11 cellular contexts compared by ENCODE assay signal in the genomic region with DNA sequence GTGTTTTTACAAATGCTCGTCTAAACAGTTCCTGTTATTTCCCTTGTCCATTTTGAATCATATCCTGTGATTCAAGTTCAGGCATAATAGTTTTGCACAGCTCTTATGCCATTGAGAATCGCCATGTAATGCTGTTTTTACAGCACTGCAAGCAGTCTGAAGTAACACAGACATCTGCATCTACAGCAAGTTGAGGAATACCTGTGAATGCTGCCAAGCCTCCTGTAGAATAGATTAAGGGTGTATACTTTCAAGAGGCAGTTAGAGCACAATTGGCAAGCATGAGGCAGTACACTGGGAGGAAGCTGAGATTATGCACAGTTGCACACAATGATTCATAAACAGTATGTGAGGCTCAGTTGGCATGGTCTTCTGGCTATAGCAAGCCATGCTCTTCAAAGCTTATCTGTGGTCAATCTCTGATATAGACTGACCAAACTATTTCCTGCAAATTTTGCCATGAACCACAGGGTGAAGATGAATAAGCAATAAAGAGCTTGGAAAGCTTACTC.
DNase-seq lines count a peak whose midpoint lies in the region; ATAC-seq and TF ChIP-seq lines count a peak whose summit lies in the region.
"Had no signal": no experiment of that assay in that cellular context is flagged by ENCODE, and none has a peak within 500 bp of the region (broad histone marks: within the 10 kb centered on the region; RNA-seq: fewer than 3 reads in every experiment).

No MANE protein-coding gene starts in this region.

- no peaks in the 10 kb centered on the region for H3K27me3 Mint-ChIP-seq in Calu3 (ENCODE audit: unreplicated experiment)
- H3K27me3 Mint-ChIP-seq in naive thymus-derived CD4-positive, alpha-beta T cell, result peaks cover 18 to 45% (median 23%) of the 10 kb centered on the region in 5 donors

- intact Hi-C loops in Calu3 (cut with micrococcal nuclease; ENCODE audit: unreplicated experiment), result loop anchor here (2.0 kb wide), 2 partner anchors 17 to 25 kb away; no protein-coding TSS in a partner anchor
- intact Hi-C loops in naive thymus-derived CD4-positive, alpha-beta T cell (cut with micrococcal nuclease), result no loop called here

- peak overlapping the region; percentile 98 for H3K27ac Mint-ChIP-seq in Calu3 (ENCODE audit: unreplicated experiment)
- H3K27ac Mint-ChIP-seq in naive thymus-derived CD4-positive, alpha-beta T cell, result no peak overlapping the region

- H3K36me3 Mint-ChIP-seq in Calu3 (ENCODE audit: insufficient read depth, unreplicated experiment), result peaks cover 16% of the 10 kb centered on the region
- H3K36me3 Mint-ChIP-seq in naive thymus-derived CD4-positive, alpha-beta T cell, result no peaks in the 10 kb centered on the region

- peak overlapping the region; percentile 36 for H3K4me3 Mint-ChIP-seq in Calu3 (ENCODE audit: low read depth, unreplicated experiment)
- no peak overlapping the region for H3K4me3 Mint-ChIP-seq in naive thymus-derived CD4-positive, alpha-beta T cell

- CTCF ChIA-PET in Calu3 (lab: Charles Lee), result interaction anchor here (0.6 to 1.7 kb wide), 10 partner anchors 10 to 1235 kb away, joined by 3 to 8 read pairs (median 4); no protein-coding TSS in a partner anchor
- CTCF ChIA-PET in naive thymus-derived CD4-positive, alpha-beta T cell (lab: Charles Lee), result no interaction called here

- TF ChIP-seq CTCF in Calu3 (IDR thresholded peaks at IDR 0.05; ENCODE audit: unreplicated experiment), result no peak
- TF ChIP-seq CTCF in epithelial cell of esophagus (IDR thresholded peaks at IDR 0.05; ENCODE audit: insufficient read depth, low read depth, low read length, missing control alignments), result no peak

- no peaks in the 10 kb centered on the region for H3K36me3 ChIP-seq in naive thymus-derived CD4-positive, alpha-beta T cell (ENCODE audit: control insufficient read depth in 2 of 3, insufficient read depth in 3 of 3, low read length in 3 of 3)
- H3K36me3 ChIP-seq: spleen had no signal

- BruUV-seq in Calu3 (replicated peaks; lab: Mats Ljungman, UMichigan), result no TSS peak

- H3K4me3 ChIP-seq in epithelial cell of esophagus (ENCODE audit: low read length), result no peak overlapping the region
- H3K4me3 ChIP-seq in naive thymus-derived CD4-positive, alpha-beta T cell (ENCODE audit: low read length), result no peak overlapping the region
- H3K4me3 ChIP-seq: spleen had no signal

- peaks cover 55% of the 10 kb centered on the region for H3K4me1 Mint-ChIP-seq in Calu3 (ENCODE audit: low read depth, unreplicated experiment)
- H3K4me1 Mint-ChIP-seq in naive thymus-derived CD4-positive, alpha-beta T cell, result peaks cover 0 to 4% (median 0%) of the 10 kb centered on the region in 7 donors

- no peaks in the 10 kb centered on the region for H3K9me3 ChIP-seq in naive thymus-derived CD4-positive, alpha-beta T cell (ENCODE audit: control insufficient read depth in 2 of 3, low read length in 3 of 3)
- H3K9me3 ChIP-seq: spleen had no signal

- no peaks in the 10 kb centered on the region for H3K4me1 ChIP-seq in naive thymus-derived CD4-positive, alpha-beta T cell (ENCODE audit: control insufficient read depth in 2 of 2, insufficient read depth in 2 of 2, low read length in 2 of 2)

- POLR2A ChIA-PET in naive thymus-derived CD4-positive, alpha-beta T cell (lab: Charles Lee), result no interaction called here

- H3K9me3 Mint-ChIP-seq in Calu3 (ENCODE audit: low read depth, unreplicated experiment), result peaks cover 5% of the 10 kb centered on the region
- no peaks in the 10 kb centered on the region for H3K9me3 Mint-ChIP-seq in naive thymus-derived CD4-positive, alpha-beta T cell

- no peaks in the 10 kb centered on the region for H3K27me3 ChIP-seq in naive thymus-derived CD4-positive, alpha-beta T cell (ENCODE audit: control insufficient read depth in 2 of 2, insufficient read depth in 2 of 2, low read length in 2 of 2)

- ATAC-seq in naive thymus-derived CD4-positive, alpha-beta T cell, result peak; percentile 38
- ATAC-seq in GM18907 (IDR thresholded peaks at IDR 0.05; ENCODE audit: unreplicated experiment) (no peak), HG02840 (IDR thresholded peaks at IDR 0.05; ENCODE audit: low FRiP score, unreplicated experiment) (no peak)

- no peak overlapping the region for H3K27ac ChIP-seq in naive thymus-derived CD4-positive, alpha-beta T cell (ENCODE audit: low read depth, low read length)

- peak; percentile 61 for DNase-seq in Calu3
- peak; percentile 49 for DNase-seq in NCI-H2196 (lab: John Stamatoyannopoulos, UW; ENCODE audit: unreplicated experiment)
- peak; percentile 92 for DNase-seq in epithelial cell of esophagus (ENCODE audit: low read depth)
- no peak for DNase-seq in naive thymus-derived CD4-positive, alpha-beta T cell
- DNase-seq in islet precursor cell, result no peak
- DNase-seq in C1 segment of cervical spinal cord (lab: John Stamatoyannopoulos, UW), result no peak
- DNase-seq: activated CD4-positive, alpha-beta T cell treated with anti-CD3 and anti-CD28 coated beads for 48 hours; NCI-H1694 treated with DMSO at 0.1 percent for 48 hours; spleen had no signal

Comparison
In these comparisons a context has a peak if more than half of its experiments do, and no peak if none do; other contexts are left out.
1. DNase-seq: peak in Calu3 (single experiment), NCI-H2196 (single experiment) and epithelial cell of esophagus (single experiment); none in naive thymus-derived CD4-positive, alpha-beta T cell (0 of 9), islet precursor cell (single experiment) and C1 segment of cervical spinal cord (0 of 14).